In the genomic region with DNA sequence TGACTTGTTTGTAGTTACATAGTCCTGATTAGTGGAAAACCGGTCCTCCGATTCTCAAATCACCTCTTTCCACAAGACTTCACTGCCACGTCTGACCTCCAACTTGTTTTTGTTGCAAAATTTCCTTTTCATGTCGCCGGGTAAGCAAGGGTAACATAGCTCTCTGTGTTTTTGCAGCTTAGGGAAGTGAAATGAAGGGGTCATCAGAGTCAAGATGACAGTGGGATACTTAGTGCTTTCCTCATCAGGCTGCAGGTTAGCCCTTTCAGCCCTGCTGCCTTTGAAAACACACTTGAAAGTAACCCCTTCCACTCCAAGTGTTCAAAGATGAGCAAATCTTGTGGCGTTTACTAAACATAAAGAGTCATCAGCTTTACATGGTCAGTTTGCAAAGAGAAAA, we compare ENCODE assay signal across 1 cellular context.
TF ChIP-seq lines count a peak whose summit lies in the region.

No MANE protein-coding gene starts in this region.

TF ChIP-seq in A549, 52 proteins besides CTCF, POLR2A, EP300 and RAD21 (continued from another document):
- TF ChIP-seq, protein P1, sequence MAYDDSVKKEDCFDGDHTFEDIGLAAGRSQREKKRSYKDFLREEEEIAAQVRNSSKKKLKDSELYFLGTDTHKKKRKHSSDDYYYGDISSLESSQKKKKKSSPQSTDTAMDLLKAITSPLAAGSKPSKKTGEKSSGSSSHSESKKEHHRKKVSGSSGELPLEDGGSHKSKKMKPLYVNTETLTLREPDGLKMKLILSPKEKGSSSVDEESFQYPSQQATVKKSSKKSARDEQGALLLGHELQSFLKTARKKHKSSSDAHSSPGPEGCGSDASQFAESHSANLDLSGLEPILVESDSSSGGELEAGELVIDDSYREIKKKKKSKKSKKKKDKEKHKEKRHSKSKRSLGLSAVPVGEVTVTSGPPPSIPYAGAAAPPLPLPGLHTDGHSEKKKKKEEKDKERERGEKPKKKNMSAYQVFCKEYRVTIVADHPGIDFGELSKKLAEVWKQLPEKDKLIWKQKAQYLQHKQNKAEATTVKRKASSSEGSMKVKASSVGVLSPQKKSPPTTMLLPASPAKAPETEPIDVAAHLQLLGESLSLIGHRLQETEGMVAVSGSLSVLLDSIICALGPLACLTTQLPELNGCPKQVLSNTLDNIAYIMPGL (CRISPR knock-in tag; IDR thresholded peaks at IDR 0.05; ENCODE audit: borderline replicate concordance): no peak
